ENCODE assay signal across 15 cellular contexts in genomic region chr18:26977791-26978190, GRCh38.
"Had no signal": no experiment of that assay in that cellular context is flagged by ENCODE, and none has a peak within 500 bp of the region (broad histone marks: within the 10 kb centered on the region; RNA-seq: fewer than 3 reads in every experiment).

No MANE protein-coding gene starts in this region.

- H3K4me3 ChIP-seq: esophagus squamous epithelium, gastroesophageal sphincter, ovary, stomach had no signal

- H3K27me3 ChIP-seq: esophagus squamous epithelium, gastroesophageal sphincter, ovary, stomach had no signal

- H3K9me3 ChIP-seq: esophagus squamous epithelium, gastroesophageal sphincter, ovary, stomach had no signal

- H3K4me1 ChIP-seq: esophagus squamous epithelium, gastroesophageal sphincter, stomach had no signal

- DNase-seq: dermis blood vessel endothelial cell; esophagus squamous epithelium; foreskin fibroblast; glutamatergic neuron; islet precursor cell; natural killer cell; ovary; right cardiac atrium; small intestine; stimulated activated CD4-positive, alpha-beta T cell treated with anti-CD3 and anti-CD28 coated beads, Interleukin-12 subunit alpha, Interleukin-12 subunit beta, amount 100 ng/mL, for 4 hours; stimulated activated naive CD4-positive, alpha-beta T cell; stomach; substantia nigra; trophoblast cell had no signal

- H3K27ac ChIP-seq: esophagus squamous epithelium, gastroesophageal sphincter, ovary, stomach had no signal

- H3K36me3 ChIP-seq: esophagus squamous epithelium, gastroesophageal sphincter, ovary, stomach had no signal
